Comparison of ENCODE assay signal across 8 cellular contexts in the genomic region with DNA sequence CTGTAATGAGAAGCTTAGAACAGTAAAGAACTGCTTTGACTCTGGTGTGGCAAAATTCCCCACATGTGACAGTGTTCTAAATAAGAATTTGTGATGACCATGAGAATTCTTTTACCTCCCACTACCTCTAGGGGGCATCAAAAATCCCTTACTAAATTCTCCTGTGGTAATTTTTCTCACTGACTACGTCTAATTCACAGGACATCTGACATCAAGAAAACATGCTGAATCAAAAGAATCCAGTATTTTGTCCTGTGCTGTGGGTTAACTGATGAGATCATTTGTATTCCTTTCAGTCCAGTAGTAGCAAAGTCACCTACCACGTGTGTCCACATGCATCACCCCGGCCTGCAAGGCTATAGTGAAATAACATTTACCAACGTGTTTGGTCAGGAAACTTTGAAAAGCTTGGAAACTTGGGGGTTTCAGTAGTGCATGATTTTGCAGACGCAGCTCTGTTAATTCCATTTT.
DNase-seq lines count a peak whose midpoint lies in the region; ATAC-seq and TF ChIP-seq lines count a peak whose summit lies in the region.

No MANE protein-coding gene starts in this region.

- CTCF ChIA-PET in A673 (lab: Charles Lee) (interaction anchor here (1.4 kb wide), 1 partner anchor 63 kb away, joined by 4 read pairs; no protein-coding TSS in a partner anchor), GM10248 (lab: Yijun Ruan, JAX) (interaction anchor here (0.6 to 6.6 kb wide), 28 partner anchors 9 to 85 kb away, joined by 3 to 53 read pairs (median 5); no protein-coding TSS in a partner anchor)

- H3K27me3 ChIP-seq in A673 (replicated peaks; ENCODE audit: insufficient read depth, low read depth, low read length, poor library complexity): no peaks in the 10 kb centered on the region
- no peaks in the 10 kb centered on the region for H3K27me3 ChIP-seq in KMS-11 (ENCODE audit: insufficient read depth, low read depth)
- no peaks in the 10 kb centered on the region for H3K27me3 ChIP-seq in WERI-Rb-1 (ENCODE audit: insufficient read depth, low read depth, severe bottlenecking)
- no peaks in the 10 kb centered on the region for H3K27me3 ChIP-seq in right atrium auricular region
- no peaks in the 10 kb centered on the region for H3K27me3 ChIP-seq in stomach

- no TSS peak for BruUV-seq in A673 (replicated peaks; lab: Mats Ljungman, UMichigan)

- TF ChIP-seq EP300 in stomach (IDR thresholded peaks at IDR 0.05): no peak

- 59 to 67% (median 64%) methylated on average over 5 of the region's 5 CpGs for WGBS in stomach, 5 donors

- H3K9ac ChIP-seq in KMS-11: no peak overlapping the region

- no peak overlapping the region for H3K4me3 ChIP-seq in A673 (ENCODE audit: low read depth, low read length, poor library complexity, severe bottlenecking)
- H3K4me3 ChIP-seq in KMS-11 (IDR thresholded peaks at IDR 0.05; ENCODE audit: insufficient read depth, low read depth, low read length): no peak overlapping the region
- H3K4me3 ChIP-seq in WERI-Rb-1 (ENCODE audit: low read depth, low read length): no peak overlapping the region
- no peak overlapping the region for H3K4me3 ChIP-seq in right atrium auricular region
- no peak overlapping the region for H3K4me3 ChIP-seq in stomach

- no peak overlapping the region for H3K4me2 ChIP-seq in KMS-11

- no peaks in the 10 kb centered on the region for H3K9me3 ChIP-seq in A673 (ENCODE audit: low read depth, low read length, poor library complexity, severe bottlenecking)
- no peaks in the 10 kb centered on the region for H3K9me3 ChIP-seq in WERI-Rb-1 (ENCODE audit: severe bottlenecking)
- no peaks in the 10 kb centered on the region for H3K9me3 ChIP-seq in right atrium auricular region
- no peaks in the 10 kb centered on the region for H3K9me3 ChIP-seq in stomach

- H3K4me1 ChIP-seq in A673 (ENCODE audit: insufficient read depth, low read length, poor library complexity, severe bottlenecking): no peaks in the 10 kb centered on the region
- H3K4me1 ChIP-seq in KMS-11 (ENCODE audit: low read depth, poor library complexity, severe bottlenecking): no peaks in the 10 kb centered on the region
- no peaks in the 10 kb centered on the region for H3K4me1 ChIP-seq in right atrium auricular region
- no peaks in the 10 kb centered on the region for H3K4me1 ChIP-seq in stomach

- no peak overlapping the region for H3K27ac ChIP-seq in A673 (ENCODE audit: low read depth, low read length, poor library complexity, severe bottlenecking)
- no peak overlapping the region for H3K27ac ChIP-seq in KMS-11
- H3K27ac ChIP-seq in WERI-Rb-1: no peak overlapping the region
- no peak overlapping the region for H3K27ac ChIP-seq in right atrium auricular region
- no peak overlapping the region for H3K27ac ChIP-seq in stomach

- H2AFZ ChIP-seq in KMS-11 (ENCODE audit: low read depth): no peak overlapping the region

- H3K79me2 ChIP-seq in KMS-11 (ENCODE audit: insufficient read depth, low read depth): no peaks in the 10 kb centered on the region

- no peak for ATAC-seq in GM18907 (IDR thresholded peaks at IDR 0.05; ENCODE audit: unreplicated experiment)

- intact Hi-C loops in A673 (cut with micrococcal nuclease; ENCODE audit: unreplicated experiment): loop anchor here (1.0 kb wide), 1 partner anchor 63 kb away; no protein-coding TSS in a partner anchor
- intact Hi-C loops in stomach (cut with DNase I; ENCODE audit: low total_unique reads): no loop called here

- DNase-seq in A673 (ENCODE audit: low spot score) (peak; percentile 62), GM10248 (ENCODE audit: extremely low spot score) (peak; percentile 48), WERI-Rb-1 (no peak), right atrium auricular region (ENCODE audit: low spot score) (no peak), stomach (no peak), COLO668 (lab: John Stamatoyannopoulos, UW; ENCODE audit: unreplicated experiment) (no peak)

- no peak for TF ChIP-seq POLR2A in stomach (IDR thresholded peaks at IDR 0.05)

- POLR2A ChIA-PET in A673 (lab: Charles Lee; ENCODE audit: low non-redundant PET): no interaction called here
- POLR2A ChIA-PET in GM10248 (lab: Yijun Ruan, JAX): no interaction called here

- H3K36me3 ChIP-seq in A673 (ENCODE audit: insufficient read depth, low read length, poor library complexity, severe bottlenecking): no peaks in the 10 kb centered on the region
- no peaks in the 10 kb centered on the region for H3K36me3 ChIP-seq in KMS-11 (ENCODE audit: insufficient read depth)
- H3K36me3 ChIP-seq in WERI-Rb-1: peaks cover 10% of the 10 kb centered on the region
- peaks cover 5% of the 10 kb centered on the region for H3K36me3 ChIP-seq in right atrium auricular region
- peaks cover 0 to 16% (median 13%) of the 10 kb centered on the region in 4 donors for H3K36me3 ChIP-seq in stomach

- H4K20me1 ChIP-seq in KMS-11 (ENCODE audit: insufficient read depth): no peaks in the 10 kb centered on the region

- TF ChIP-seq CTCF in A673 (conservative IDR thresholded peaks at IDR 0.05; ENCODE audit: low read depth, low read length): peak; percentile 78
- peak; percentile 41 for TF ChIP-seq CTCF in GM10248 (IDR thresholded peaks at IDR 0.05; ENCODE audit: control extremely low read depth, extremely low read depth, low read depth, missing control alignments)
- peak; percentile 85 for TF ChIP-seq CTCF in KMS-11 (conservative IDR thresholded peaks at IDR 0.05; ENCODE audit: low read depth, low read length)
- peak; percentile 46 for TF ChIP-seq CTCF in WERI-Rb-1 (IDR thresholded peaks at IDR 0.05; ENCODE audit: low read depth, low read length)
- TF ChIP-seq CTCF in right atrium auricular region (IDR thresholded peaks at IDR 0.05): peak; percentile 45 to 78
- TF ChIP-seq CTCF in stomach (IDR thresholded peaks at IDR 0.05): peak in 4 of 7 experiments; percentile 35 to 66 (median 58)

Comparison
In these comparisons a context has a peak if more than half of its experiments do, and no peak if none do; other contexts are left out.
1. DNase-seq: peak in A673 (single experiment) and GM10248 (single experiment); none in WERI-Rb-1 (single experiment), right atrium auricular region (single experiment), stomach (single experiment) and COLO668 (single experiment).
2. Peak in every context shown above with its lines, with median percentiles within 50 percentile points of each other: CTCF ChIP-seq.